39 cellular contexts compared by ENCODE assay signal in genomic region chr6:97469451-97469850, GRCh38.
"Had no signal": no experiment of that assay in that cellular context is flagged by ENCODE, and none has a peak within 500 bp of the region (broad histone marks: within the 10 kb centered on the region; RNA-seq: fewer than 3 reads in every experiment).

No MANE protein-coding gene starts in this region.

- H3K4me1 Mint-ChIP-seq: activated naive CD4-positive, alpha-beta T cell treated with anti-CD3 and anti-CD28 coated beads, Interleukin-2, amount 10 ng/mL, durations not matched to agents 7 days and 5 days; activated naive CD4-positive, alpha-beta T cell treated with anti-CD3 and anti-CD28 coated beads, Interleukin-2, amount 50 U/mL, for 24 hours; activated naive CD8-positive, alpha-beta T cell treated with anti-CD3 and anti-CD28 coated beads for 36 hours; activated naive CD8-positive, alpha-beta T cell treated with anti-CD3 and anti-CD28 coated beads, Interleukin-2, amount 10 ng/mL, durations not matched to agents 7 days and 5 days; activated naive CD8-positive, alpha-beta T cell treated with anti-CD3 and anti-CD28 coated beads, Interleukin-2, amount 50 U/mL, for 24 hours; activated T-helper 17 cell treated with anti-CD3 and anti-CD28 coated beads, Interleukin-2, amount 50 U/mL, for 72 hours; central memory CD8-positive, alpha-beta T cell had no signal

- FAIRE-seq: astrocyte, bronchial epithelial cell had no signal

- H3K4me3 Mint-ChIP-seq: activated naive CD4-positive, alpha-beta T cell treated with anti-CD3 and anti-CD28 coated beads for 36 hours; activated naive CD4-positive, alpha-beta T cell treated with anti-CD3 and anti-CD28 coated beads, Interleukin-2, amount 10 ng/mL, durations not matched to agents 7 days and 5 days; activated naive CD4-positive, alpha-beta T cell treated with anti-CD3 and anti-CD28 coated beads, Interleukin-2, amount 50 U/mL, for 24 hours; activated naive CD8-positive, alpha-beta T cell; activated naive CD8-positive, alpha-beta T cell treated with anti-CD3 and anti-CD28 coated beads for 36 hours; activated naive CD8-positive, alpha-beta T cell treated with anti-CD3 and anti-CD28 coated beads, Interleukin-2, amount 10 ng/mL, durations not matched to agents 7 days and 5 days; activated naive CD8-positive, alpha-beta T cell treated with anti-CD3 and anti-CD28 coated beads, Interleukin-2, amount 50 U/mL, for 24 hours; activated T-cell treated with anti-CD3 and anti-CD28 coated beads, Interleukin-2, amount 50 U/mL, for 24 hours; activated T-cell treated with anti-CD3 and anti-CD28 coated beads, Interleukin-2, amount 50 U/mL, for 4 hours; activated T-cell treated with anti-CD3 and anti-CD28 coated beads, Interleukin-2, amount 50 U/mL, for 72 hours; activated T-helper 1 cell treated with anti-CD3 and anti-CD28 coated beads, Interleukin-12 subunit alpha, Interleukin-12 subunit beta, Interleukin-2, Interleukin-4 antibody, amounts not matched to agents 30 ng/mL and 10 ng/mL and 1 ng/mL, durations not matched to agents 14 hours and 24 hours and 36 hours; activated T-helper 17 cell treated with anti-CD3 and anti-CD28 coated beads, Interleukin-2, amount 50 U/mL, for 72 hours; central memory CD8-positive, alpha-beta T cell had no signal

- H3K27me3 ChIP-seq: adrenal gland, ascending aorta, body of pancreas, brain microvascular endothelial cell, breast epithelium, cardiac muscle cell had no signal

- H3K36me3 Mint-ChIP-seq: activated naive CD4-positive, alpha-beta T cell treated with anti-CD3 and anti-CD28 coated beads, Interleukin-2, amount 10 ng/mL, durations not matched to agents 7 days and 5 days; activated naive CD4-positive, alpha-beta T cell treated with anti-CD3 and anti-CD28 coated beads, Interleukin-2, amount 50 U/mL, for 24 hours; activated naive CD4-positive, alpha-beta T cell treated with anti-CD3 and anti-CD28 coated beads, Interleukin-2, amount 50 U/mL, for 72 hours; activated naive CD8-positive, alpha-beta T cell; activated naive CD8-positive, alpha-beta T cell treated with anti-CD3 and anti-CD28 coated beads for 36 hours; activated naive CD8-positive, alpha-beta T cell treated with anti-CD3 and anti-CD28 coated beads, Interleukin-2, amount 10 ng/mL, durations not matched to agents 7 days and 5 days; brain had no signal

- ATAC-seq: activated naive CD4-positive, alpha-beta T cell treated with anti-CD3 and anti-CD28 coated beads, Interleukin-2, amount 50 U/mL, for 72 hours; activated naive CD8-positive, alpha-beta T cell treated with anti-CD3 and anti-CD28 coated beads, Interleukin-2, amount 50 U/mL, for 24 hours; activated T-cell treated with anti-CD3 and anti-CD28 coated beads, Interleukin-2, amount 50 U/mL, for 4 hours; activated T-cell treated with anti-CD3 and anti-CD28 coated beads, Interleukin-2, amount 50 U/mL, for 72 hours; activated T-helper 17 cell treated with anti-CD3 and anti-CD28 coated beads, Interleukin-2, amount 50 U/mL, for 72 hours; body of pancreas had no signal

- H3K9me3 ChIP-seq: adrenal gland, ascending aorta, body of pancreas, breast epithelium had no signal

- H3K4me3 ChIP-seq: adrenal gland, ascending aorta, body of pancreas, breast epithelium, cardiac muscle cell had no signal

- H3K36me3 ChIP-seq: adrenal gland, ascending aorta, brain microvascular endothelial cell, breast epithelium, cardiac muscle cell had no signal

- H3K27ac Mint-ChIP-seq: activated naive CD4-positive, alpha-beta T cell treated with anti-CD3 and anti-CD28 coated beads for 36 hours; activated naive CD4-positive, alpha-beta T cell treated with anti-CD3 and anti-CD28 coated beads, Interleukin-2, amount 10 ng/mL, durations not matched to agents 7 days and 5 days; activated naive CD4-positive, alpha-beta T cell treated with anti-CD3 and anti-CD28 coated beads, Interleukin-2, amount 50 U/mL, for 24 hours; activated naive CD4-positive, alpha-beta T cell treated with anti-CD3 and anti-CD28 coated beads, Interleukin-2, amount 50 U/mL, for 72 hours; activated naive CD8-positive, alpha-beta T cell; activated naive CD8-positive, alpha-beta T cell treated with anti-CD3 and anti-CD28 coated beads for 36 hours; activated naive CD8-positive, alpha-beta T cell treated with anti-CD3 and anti-CD28 coated beads, Interleukin-2, amount 10 ng/mL, durations not matched to agents 7 days and 5 days; activated naive CD8-positive, alpha-beta T cell treated with anti-CD3 and anti-CD28 coated beads, Interleukin-2, amount 50 U/mL, for 24 hours; activated T-cell treated with anti-CD3 and anti-CD28 coated beads, Interleukin-2, amount 50 U/mL, for 24 hours; activated T-cell treated with anti-CD3 and anti-CD28 coated beads, Interleukin-2, amount 50 U/mL, for 72 hours; activated T-helper 1 cell treated with anti-CD3 and anti-CD28 coated beads, Interleukin-12 subunit alpha, Interleukin-12 subunit beta, Interleukin-2, Interleukin-4 antibody, amounts not matched to agents 30 ng/mL and 10 ng/mL and 1 ng/mL, durations not matched to agents 14 hours and 24 hours and 36 hours; activated T-helper 17 cell treated with anti-CD3 and anti-CD28 coated beads, Interleukin-2, amount 50 U/mL, for 72 hours; activated T-helper 2 cell treated with anti-CD3 and anti-CD28 coated beads, Interferon-gamma antibody, Interleukin-2, Interleukin-4, amounts not matched to agents 10 μg/mL and 5 μg/mL and 100 μg/mL, durations not matched to agents 14 hours and 24 hours and 36 hours had no signal

- DNase-seq: activated effector memory CD4-positive, alpha-beta T cell treated with anti-CD3 and anti-CD28 coated beads, Interleukin-2, amount 50 U/mL, for 16 hours; activated effector memory CD4-positive, alpha-beta T cell treated with Interleukin-2 at 50 U/mL for 16 hours; activated gamma-delta T cell; activated gamma-delta T cell treated with Interleukin-2 at 50 U/mL for 16 hours; activated naive CD4-positive, alpha-beta T cell; activated naive CD4-positive, alpha-beta T cell treated with anti-CD3 and anti-CD28 coated beads for 36 hours; activated naive CD4-positive, alpha-beta T cell treated with anti-CD3 and anti-CD28 coated beads, Interleukin-2, amount 10 ng/mL, durations not matched to agents 7 days and 5 days; activated naive CD4-positive, alpha-beta T cell treated with anti-CD3 and anti-CD28 coated beads, Interleukin-2, amount 50 U/mL, for 16 hours; activated naive CD4-positive, alpha-beta T cell treated with Interleukin-2 at 50 U/mL for 16 hours; activated naive CD8-positive, alpha-beta T cell treated with anti-CD3 and anti-CD28 coated beads for 36 hours; activated naive CD8-positive, alpha-beta T cell treated with anti-CD3 and anti-CD28 coated beads, Interleukin-2, amount 10 ng/mL, durations not matched to agents 7 days and 5 days; activated naive CD8-positive, alpha-beta T cell treated with anti-CD3 and anti-CD28 coated beads, Interleukin-2, amount 50 U/mL, for 24 hours; activated T-cell treated with anti-CD3 and anti-CD28 coated beads, Interleukin-2, amount 50 U/mL, for 24 hours; activated T-cell treated with anti-CD3 and anti-CD28 coated beads, Interleukin-2, amount 50 U/mL, for 4 hours; activated T-cell treated with anti-CD3 and anti-CD28 coated beads, Interleukin-2, amount 50 U/mL, for 48 hours; activated T-cell treated with anti-CD3 and anti-CD28 coated beads, Interleukin-2, amount 50 U/mL, for 72 hours; adrenal gland; amniotic stem cell; amygdala; anterior cingulate cortex; aorta; body of pancreas; brain microvascular endothelial cell; caudate nucleus; central memory CD4-positive, alpha-beta T cell; cerebellar nuclear complex had no signal

- H3K4me1 ChIP-seq: adrenal gland, ascending aorta, body of pancreas, breast epithelium had no signal

- H3K9me3 Mint-ChIP-seq: activated naive CD4-positive, alpha-beta T cell treated with anti-CD3 and anti-CD28 coated beads for 36 hours; activated naive CD4-positive, alpha-beta T cell treated with anti-CD3 and anti-CD28 coated beads, Interleukin-2, amount 10 ng/mL, durations not matched to agents 7 days and 5 days; activated naive CD4-positive, alpha-beta T cell treated with anti-CD3 and anti-CD28 coated beads, Interleukin-2, amount 50 U/mL, for 24 hours; activated naive CD4-positive, alpha-beta T cell treated with anti-CD3 and anti-CD28 coated beads, Interleukin-2, amount 50 U/mL, for 72 hours; activated naive CD8-positive, alpha-beta T cell treated with anti-CD3 and anti-CD28 coated beads for 36 hours; activated naive CD8-positive, alpha-beta T cell treated with anti-CD3 and anti-CD28 coated beads, Interleukin-2, amount 10 ng/mL, durations not matched to agents 7 days and 5 days; activated naive CD8-positive, alpha-beta T cell treated with anti-CD3 and anti-CD28 coated beads, Interleukin-2, amount 50 U/mL, for 24 hours; activated T-cell treated with anti-CD3 and anti-CD28 coated beads, Interleukin-2, amount 50 U/mL, for 24 hours; activated T-cell treated with anti-CD3 and anti-CD28 coated beads, Interleukin-2, amount 50 U/mL, for 4 hours; activated T-cell treated with anti-CD3 and anti-CD28 coated beads, Interleukin-2, amount 50 U/mL, for 72 hours; activated T-helper 1 cell treated with anti-CD3 and anti-CD28 coated beads, Interleukin-12 subunit alpha, Interleukin-12 subunit beta, Interleukin-2, Interleukin-4 antibody, amounts not matched to agents 30 ng/mL and 10 ng/mL and 1 ng/mL, durations not matched to agents 14 hours and 24 hours and 36 hours; activated T-helper 17 cell treated with anti-CD3 and anti-CD28 coated beads, Interleukin-2, amount 50 U/mL, for 72 hours; activated T-helper 2 cell treated with anti-CD3 and anti-CD28 coated beads, Interferon-gamma antibody, Interleukin-2, Interleukin-4, amounts not matched to agents 10 μg/mL and 5 μg/mL and 100 μg/mL, durations not matched to agents 14 hours and 24 hours and 36 hours; brain; central memory CD8-positive, alpha-beta T cell had no signal

- H3K27me3 Mint-ChIP-seq: activated naive CD4-positive, alpha-beta T cell treated with anti-CD3 and anti-CD28 coated beads, Interleukin-2, amount 10 ng/mL, durations not matched to agents 7 days and 5 days; activated naive CD8-positive, alpha-beta T cell treated with anti-CD3 and anti-CD28 coated beads, Interleukin-2, amount 10 ng/mL, durations not matched to agents 7 days and 5 days; brain; central memory CD8-positive, alpha-beta T cell had no signal

- H3K27ac ChIP-seq: adrenal gland, ascending aorta, body of pancreas, brain microvascular endothelial cell, breast epithelium, cardiac muscle cell had no signal
